13 cellular contexts compared by ENCODE assay signal in genomic region chr7:138186951-138187351, GRCh38.
DNase-seq lines count a peak whose midpoint lies in the region; ATAC-seq, FAIRE-seq and TF ChIP-seq lines count a peak whose summit lies in the region.
"Had no signal": no experiment of that assay in that cellular context is flagged by ENCODE, and none has a peak within 500 bp of the region (broad histone marks: within the 10 kb centered on the region; RNA-seq: fewer than 3 reads in every experiment).

No MANE protein-coding gene starts in this region.

- BruUV-seq in MCF 10A (replicated peaks; lab: Mats Ljungman, UMichigan): no TSS peak

- H3K27me3 ChIP-seq in breast epithelium: no peaks in the 10 kb centered on the region

- no peaks in the 10 kb centered on the region for H3K4me1 ChIP-seq in breast epithelium

- no peak overlapping the region for H3K4me3 ChIP-seq in breast epithelium

- no peak for ATAC-seq in GM21390 (IDR thresholded peaks at IDR 0.05; ENCODE audit: unreplicated experiment)
- no peak for ATAC-seq in GM21825 (IDR thresholded peaks at IDR 0.05; ENCODE audit: unreplicated experiment)

- H3K36me3 Mint-ChIP-seq in MCF 10A (ENCODE audit: insufficient read depth, unreplicated experiment): no peaks in the 10 kb centered on the region

- peaks cover 6% of the 10 kb centered on the region for H3K4me1 Mint-ChIP-seq in MCF 10A (ENCODE audit: insufficient read depth, unreplicated experiment)

- peak; percentile 50 for DNase-seq in MCF 10A (ENCODE audit: unreplicated experiment)
- DNase-seq in breast epithelium (ENCODE audit: low spot score in 2 of 2): no peak
- DNase-seq in amniotic stem cell (lab: John Stamatoyannopoulos, UW): peak; percentile 12
- DNase-seq in inferior parietal cortex (ENCODE audit: extremely low spot score): peak; percentile 36
- peak; percentile 70 for DNase-seq in urothelium cell line (ENCODE audit: low spot score)
- no peak for DNase-seq in NCI-H187 (lab: John Stamatoyannopoulos, UW)
- DNase-seq: NCI-H82, T-helper 2 cell had no signal

- TF ChIP-seq CTCF in MCF 10A (IDR thresholded peaks at IDR 0.05; ENCODE audit: unreplicated experiment) (no peak), breast epithelium (IDR thresholded peaks at IDR 0.05) (no peak)

- POLR2A ChIA-PET in MCF 10A (lab: Yijun Ruan, JAX): no interaction called here

- no peak for TF ChIP-seq POLR2A in breast epithelium (IDR thresholded peaks at IDR 0.05)

- H3K9me3 Mint-ChIP-seq in MCF 10A (ENCODE audit: unreplicated experiment): peaks cover 15% of the 10 kb centered on the region

- no peaks in the 10 kb centered on the region for H3K36me3 ChIP-seq in breast epithelium

- H3K27ac Mint-ChIP-seq in MCF 10A (ENCODE audit: low read depth, unreplicated experiment): no peak overlapping the region
- H3K27ac Mint-ChIP-seq: IgD-negative memory B cell had no signal

- H3K9me3 ChIP-seq in breast epithelium: peaks cover 7 to 16% of the 10 kb centered on the region in 2 donors

- CTCF ChIA-PET in MCF 10A (lab: Yijun Ruan, JAX): interaction anchor here (0.6 kb wide), 1 partner anchor 267 kb away, joined by 5 read pairs; no protein-coding TSS in a partner anchor

- H3K27ac ChIP-seq in breast epithelium: no peak overlapping the region

- H3K4me3 Mint-ChIP-seq in MCF 10A (ENCODE audit: unreplicated experiment): no peak overlapping the region

- intact Hi-C loops in MCF 10A (cut with micrococcal nuclease) (no loop called here), breast epithelium (cut with DNase I; ENCODE audit: low total_unique reads) (no loop called here)

- no peak for FAIRE-seq in urothelium cell line (lab: Jason Lieb, UNC)
- FAIRE-seq: A204.1, colon had no signal

- no peaks in the 10 kb centered on the region for H3K27me3 Mint-ChIP-seq in MCF 10A (ENCODE audit: insufficient read depth, unreplicated experiment)
- H3K27me3 Mint-ChIP-seq: IgD-negative memory B cell had no signal

Comparison
In these comparisons a context has a peak if more than half of its experiments do, and no peak if none do; other contexts are left out.
1. DNase-seq: peak in MCF 10A (single experiment), amniotic stem cell (single experiment), inferior parietal cortex (single experiment) and urothelium cell line (single experiment); none in breast epithelium (0 of 2) and NCI-H187 (0 of 2).